Comparison of ENCODE assay signal across 1 cellular context in genomic region chr10:72048450-72049124, GRCh38.
TF ChIP-seq lines count a peak whose summit lies in the region.

No MANE protein-coding gene starts in this region.

TF ChIP-seq in GM12878, 131 proteins besides CTCF, POLR2A, EP300 and RAD21 (continued from another document and continues in another):
- TF ChIP-seq MYB (IDR thresholded peaks at IDR 0.05; ENCODE audit: borderline replicate concordance, low read depth, low read length) (no peak), CREM (IDR thresholded peaks at IDR 0.05; ENCODE audit: low read depth) (0 out of 2 replicates have a peak, but pooled peaks have one; percentile 37), POLR2AphosphoS5 (IDR thresholded peaks at IDR 0.05; ENCODE audit: low read length) (no peak), PML (IDR thresholded peaks at IDR 0.05; ENCODE audit: low read length) (no peak), FOXM1 (IDR thresholded peaks at IDR 0.05; ENCODE audit: low read depth, low read length) (peak; percentile 83; the same call in 1 of the 2 replicates), MLLT1 (IDR thresholded peaks at IDR 0.05) (no peak), NKRF (conservative IDR thresholded peaks at IDR 0.05) (no peak), ATF3 (IDR thresholded peaks at IDR 0.05; ENCODE audit: borderline replicate concordance, extremely low read depth, low read depth, low read length) (no peak), ZNF207 (IDR thresholded peaks at IDR 0.05; ENCODE audit: borderline replicate concordance) (no peak), TARDBP (IDR thresholded peaks at IDR 0.05; ENCODE audit: borderline replicate concordance) (no peak), PRDM15 (CRISPR knock-in tag; IDR thresholded peaks at IDR 0.05) (no peak), RCOR1 (conservative IDR thresholded peaks at IDR 0.05; ENCODE audit: low read depth, low read length) (no peak), ATF2 (IDR thresholded peaks at IDR 0.05; ENCODE audit: low read length) (no peak), MAX (IDR thresholded peaks at IDR 0.05; ENCODE audit: low read depth, low read length) (no peak), ZNF384 (IDR thresholded peaks at IDR 0.05; ENCODE audit: borderline replicate concordance, low read depth, low read length) (no peak), ZSCAN29 (IDR thresholded peaks at IDR 0.05) (no peak), MTA3 (IDR thresholded peaks at IDR 0.05; ENCODE audit: borderline replicate concordance, low read length) (no peak), ETV6 (conservative IDR thresholded peaks at IDR 0.05 in 1 of 2, IDR thresholded peaks at IDR 0.05 in 1 of 2; ENCODE audit: borderline replicate concordance in 1 of 2, low read depth in 1 of 2) (no peak), NFIC (IDR thresholded peaks at IDR 0.05; ENCODE audit: low read depth, low read length) (no peak), TAF1 (IDR thresholded peaks at IDR 0.05; ENCODE audit: borderline replicate concordance, low read depth, low read length) (no peak), LARP7 (IDR thresholded peaks at IDR 0.05) (no peak), MXI1 (IDR thresholded peaks at IDR 0.05; ENCODE audit: low read depth, low read length) (no peak), GABPA (IDR thresholded peaks at IDR 0.05; ENCODE audit: low read depth) (no peak), CREB1 (IDR thresholded peaks at IDR 0.05; ENCODE audit: low read depth) (peak; percentile 58; the same call in 1 of the 2 replicates), TCF7 (IDR thresholded peaks at IDR 0.05; ENCODE audit: borderline replicate concordance) (no peak), ZBED1 (IDR thresholded peaks at IDR 0.05; ENCODE audit: borderline replicate concordance) (no peak), POLR2AphosphoS2 (IDR thresholded peaks at IDR 0.05; ENCODE audit: low read depth, low read length) (no peak), CUX1 (IDR thresholded peaks at IDR 0.05; ENCODE audit: insufficient replicate concordance, low read depth, low read length) (no peak), ZNF274 (IDR thresholded peaks at IDR 0.05; ENCODE audit: insufficient read depth, insufficient read length) (no peak), RUNX3 (IDR thresholded peaks at IDR 0.05; ENCODE audit: low read length) (peak; percentile 43; the same call in 1 of the 2 replicates), NFYA (IDR thresholded peaks at IDR 0.05; ENCODE audit: borderline replicate concordance, low read depth, low read length) (no peak), BHLHE40 (IDR thresholded peaks at IDR 0.05; ENCODE audit: borderline replicate concordance in 1 of 2, low read depth in 2 of 2, low read length in 1 of 2) (peak; percentile 22 to 62; a peak in 2 of 4 replicates), ASH2L (IDR thresholded peaks at IDR 0.05; ENCODE audit: borderline replicate concordance, low read depth) (no peak), HDAC6 (IDR thresholded peaks at IDR 0.05; ENCODE audit: unreplicated experiment) (no peak), FOXK2 (IDR thresholded peaks at IDR 0.05) (no peak), RELA (IDR thresholded peaks at IDR 0.05; ENCODE audit: borderline replicate concordance, partially characterized antibody) (no peak), ZNF24 (IDR thresholded peaks at IDR 0.05) (peak; percentile 40; the same call in 1 of the 2 replicates), BCLAF1 (IDR thresholded peaks at IDR 0.05) (no peak), CHD4 (IDR thresholded peaks at IDR 0.05) (no peak), SP1 (IDR thresholded peaks at IDR 0.05; ENCODE audit: low read depth, low read length) (no peak), E2F8 (IDR thresholded peaks at IDR 0.05; ENCODE audit: low read depth, partially characterized antibody) (no peak), SMARCA5 (IDR thresholded peaks at IDR 0.05) (peak; percentile 67; the same call in 1 of the 2 replicates), IKZF1 (conservative IDR thresholded peaks at IDR 0.05) (no peak; the same call in 1 of the 2 replicates), NR2F1 (conservative IDR thresholded peaks at IDR 0.05) (no peak), NR2C1 (IDR thresholded peaks at IDR 0.05) (no peak)
